Comparison of ENCODE assay signal across 11 cellular contexts in genomic region chr22:30357650-30358215, GRCh38. TPM values are rescaled to one million over a fixed set of nuclear protein-coding genes. Genes with fewer than 3 reads are reported as not detected.
DNase-seq lines count a peak whose midpoint lies in the region; ATAC-seq and TF ChIP-seq lines count a peak whose summit lies in the region.
"Had no signal": no experiment of that assay in that cellular context is flagged by ENCODE, and none has a peak within 500 bp of the region (broad histone marks: within the 10 kb centered on the region; RNA-seq: fewer than 3 reads in every experiment).

No MANE protein-coding gene starts in this region.

- peaks cover 13% of the 10 kb centered on the region for H3K36me3 ChIP-seq in CD8-positive, alpha-beta T cell (ENCODE audit: insufficient read depth, low read length)
- H3K36me3 ChIP-seq in MM.1S (replicated peaks; ENCODE audit: insufficient read depth, low read length) (0 out of 2 replicates have a peak, but pooled peaks cover under 1% of the 10 kb centered on the region), vagina (peaks cover 0 to 4% of the 10 kb centered on the region in 2 donors)

- TF ChIP-seq CTCF in CD8-positive, alpha-beta T cell (IDR thresholded peaks at IDR 0.05) = no peak
- no peak for TF ChIP-seq CTCF in MM.1S (IDR thresholded peaks at IDR 0.05; ENCODE audit: low read length)
- no peak for TF ChIP-seq CTCF in neural crest cell (conservative IDR thresholded peaks at IDR 0.05)
- TF ChIP-seq CTCF in vagina (IDR thresholded peaks at IDR 0.05) = no peak

- H3K27ac ChIP-seq in CD8-positive, alpha-beta T cell (ENCODE audit: low read depth, low read length) = no peak overlapping the region
- H3K27ac ChIP-seq in MM.1S (ENCODE audit: low read length) (no peak overlapping the region), vagina (no peak overlapping the region)

- no peaks in the 10 kb centered on the region for H3F3A ChIP-seq in MM.1S (ENCODE audit: insufficient read depth, low read length)

- H3K36me3 Mint-ChIP-seq in CD8-positive, alpha-beta T cell = peaks cover 27% of the 10 kb centered on the region
- H3K36me3 Mint-ChIP-seq in dendritic cell treated with granulocyte-macrophage colony-stimulating factor and Interleukin-4, amounts not matched to agents 40 ng/mL and 50 ng/mL, for 4 days (ENCODE audit: low read depth) = peaks cover 25% of the 10 kb centered on the region
- H3K36me3 Mint-ChIP-seq in neural crest cell (ENCODE audit: low read depth) = no peaks in the 10 kb centered on the region

- intact Hi-C loops in CD8-positive, alpha-beta T cell (cut with DNase I, micrococcal nuclease) = loop anchor here (1.0 to 10.0 kb wide), 8 partner anchors 30 to 727 kb away; partner anchors contain the start of genes RNF215 (in 2 of the 2), MTFP1 (in 1 of the 2) and SMTN (in 1 of the 2)
- intact Hi-C loops in dendritic cell treated with granulocyte-macrophage colony-stimulating factor and Interleukin-4, amounts not matched to agents 40 ng/mL and 50 ng/mL, for 4 days (cut with micrococcal nuclease) = loop anchor here (2.0 kb wide), 3 partner anchors 29 to 67 kb away; partner anchors contain the start of genes MTFP1, RNF215 and TBC1D10A
- intact Hi-C loops in vagina (cut with DNase I) = loop anchor here (10.0 kb wide), 1 partner anchor 73 kb away; the partner anchor contains the start of gene CASTOR1

- H3K9me3 Mint-ChIP-seq in CD8-positive, alpha-beta T cell = no peaks in the 10 kb centered on the region
- H3K9me3 Mint-ChIP-seq in dendritic cell treated with granulocyte-macrophage colony-stimulating factor and Interleukin-4, amounts not matched to agents 40 ng/mL and 50 ng/mL, for 4 days = no peaks in the 10 kb centered on the region
- H3K9me3 Mint-ChIP-seq in neural crest cell = no peaks in the 10 kb centered on the region

- no peak overlapping the region for H2AFZ ChIP-seq in MM.1S (ENCODE audit: low read length)

- TF ChIP-seq POLR2A in vagina (IDR thresholded peaks at IDR 0.05) = no peak

- H3K27ac Mint-ChIP-seq in CD8-positive, alpha-beta T cell = peak overlapping the region; percentile 80
- peak overlapping the region; percentile 67 for H3K27ac Mint-ChIP-seq in dendritic cell treated with granulocyte-macrophage colony-stimulating factor and Interleukin-4, amounts not matched to agents 40 ng/mL and 50 ng/mL, for 4 days
- peak overlapping the region; percentile 71 for H3K27ac Mint-ChIP-seq in neural crest cell (ENCODE audit: unreplicated experiment)

- POLR2A ChIA-PET in CD8-positive, alpha-beta T cell (lab: Charles Lee) = interaction anchor here (1.2 to 2.5 kb wide), 5 partner anchors 9 to 69 kb away, joined by 3 to 22 read pairs (median 10); partner anchors contain the start of genes CASTOR1, MTFP1 and TBC1D10A

- H3K9me2 ChIP-seq in MM.1S (replicated peaks; ENCODE audit: insufficient read depth, low read length) = no peaks in the 10 kb centered on the region

- H3K4me2 ChIP-seq in MM.1S (ENCODE audit: low read depth, low read length) = peak overlapping the region; percentile 87; the same call in 1 of the 2 replicates

- peaks cover 36% of the 10 kb centered on the region for H3K4me1 ChIP-seq in CD8-positive, alpha-beta T cell (ENCODE audit: insufficient read depth, low read length)
- peaks cover 5% of the 10 kb centered on the region; the same call in 1 of the 2 replicates for H3K4me1 ChIP-seq in MM.1S (ENCODE audit: low read length)
- peaks cover 37% of the 10 kb centered on the region for H3K4me1 ChIP-seq in vagina

- no peak overlapping the region for H3K9ac ChIP-seq in MM.1S (ENCODE audit: low read length)

- no peaks in the 10 kb centered on the region for H3K27me3 Mint-ChIP-seq in CD8-positive, alpha-beta T cell (ENCODE audit: low read depth)
- peaks cover 9% of the 10 kb centered on the region for H3K27me3 Mint-ChIP-seq in dendritic cell treated with granulocyte-macrophage colony-stimulating factor and Interleukin-4, amounts not matched to agents 40 ng/mL and 50 ng/mL, for 4 days
- no peaks in the 10 kb centered on the region for H3K27me3 Mint-ChIP-seq in neural crest cell (ENCODE audit: low read depth)

- CTCF ChIA-PET in CD8-positive, alpha-beta T cell (lab: Charles Lee) = interaction anchor here (0.8 to 10.8 kb wide), 7 partner anchors 8 to 70 kb away, joined by 3 to 101 read pairs (median 3); partner anchors contain the start of gene CASTOR1

- peaks cover 39% of the 10 kb centered on the region for H3K4me1 Mint-ChIP-seq in CD8-positive, alpha-beta T cell (ENCODE audit: low read depth)
- peaks cover 37% of the 10 kb centered on the region for H3K4me1 Mint-ChIP-seq in dendritic cell treated with granulocyte-macrophage colony-stimulating factor and Interleukin-4, amounts not matched to agents 40 ng/mL and 50 ng/mL, for 4 days (ENCODE audit: low read depth)
- H3K4me1 Mint-ChIP-seq in neural crest cell = peaks cover 40% of the 10 kb centered on the region

- DNase-seq in CD8-positive, alpha-beta T cell = no peak
- DNase-seq in MM.1S (no peak), neural crest cell (ENCODE audit: low read depth, low spot score) (no peak), NCI-H2227 (lab: John Stamatoyannopoulos, UW; ENCODE audit: unreplicated experiment) (no peak), GOT3 (lab: John Stamatoyannopoulos, UW) (no peak), vagina (ENCODE audit: extremely low spot score in 2 of 2) (no peak)
- DNase-seq in stimulated activated CD4-positive, alpha-beta T cell treated with anti-CD3 and anti-CD28 coated beads, Interleukin-15, amount 100 ng/mL, for 24 hours = no peak
- DNase-seq: KBM-7, left cardiac atrium, SHP77 treated with DMSO at 0.1 percent for 48 hours had no signal

- no peaks in the 10 kb centered on the region for H4K20me1 ChIP-seq in MM.1S (ENCODE audit: insufficient read depth, low read length)

- H3K4me3 ChIP-seq in CD8-positive, alpha-beta T cell (ENCODE audit: low read depth, low read length) = no peak overlapping the region
- H3K4me3 ChIP-seq in MM.1S (ENCODE audit: low read length) (no peak overlapping the region), vagina (peak overlapping the region in 1 of 2 donors; percentile 89)

- H3K9me3 ChIP-seq in CD8-positive, alpha-beta T cell (ENCODE audit: low read length) = no peaks in the 10 kb centered on the region
- H3K9me3 ChIP-seq in MM.1S (replicated peaks; ENCODE audit: insufficient read depth, low read length) = no peaks in the 10 kb centered on the region
- H3K9me3 ChIP-seq in vagina = no peaks in the 10 kb centered on the region

- no peaks in the 10 kb centered on the region for H3K27me3 ChIP-seq in CD8-positive, alpha-beta T cell (ENCODE audit: insufficient read depth, low read length)
- H3K27me3 ChIP-seq in MM.1S (replicated peaks; ENCODE audit: insufficient read depth, low read length) (no peaks in the 10 kb centered on the region), vagina (no peaks in the 10 kb centered on the region)

- peaks cover 36% of the 10 kb centered on the region for H3K79me2 ChIP-seq in MM.1S (ENCODE audit: low read length)

- H3K4me3 Mint-ChIP-seq in CD8-positive, alpha-beta T cell = peak overlapping the region; percentile 92
- peak overlapping the region; percentile 73 for H3K4me3 Mint-ChIP-seq in dendritic cell treated with granulocyte-macrophage colony-stimulating factor and Interleukin-4, amounts not matched to agents 40 ng/mL and 50 ng/mL, for 4 days
- peak overlapping the region; percentile 99 for H3K4me3 Mint-ChIP-seq in neural crest cell

- ATAC-seq in CD8-positive, alpha-beta T cell = no peak

RNA-seq across cellular contexts. Expression of gene CCDC157, which starts 0.9 kb away (rescaled TPM):
- 10 to 100 TPM in 1 of 2 experiments, 1 to 10 TPM in 1; 8.7 to 11.7 TPM for total RNA-seq in CD8-positive, alpha-beta T cell
- total RNA-seq in neural crest cell = 8.3 and 9.3 TPM in 2 replicates
- 4.2 TPM for total RNA-seq in vagina

RNA-seq across cellular contexts. Expression of gene SF3A1, which starts 1.0 kb away (rescaled TPM):
- 100 to 1,000 TPM; 406 to 422 TPM for total RNA-seq in CD8-positive, alpha-beta T cell
- total RNA-seq in neural crest cell (252 and 265 TPM in 2 replicates), vagina (78.3 TPM)

RNA-seq across cellular contexts. Expression of gene RNF215, which starts 29.5 kb away (rescaled TPM):
- total RNA-seq in CD8-positive, alpha-beta T cell = 1 to 10 TPM; 7.0 to 7.4 TPM
- total RNA-seq in neural crest cell (27.4 and 29.2 TPM in 2 replicates), vagina (17.4 TPM)

RNA-seq across cellular contexts. Expression of gene TBC1D10A, which starts 31.0 kb away (rescaled TPM):
- total RNA-seq in CD8-positive, alpha-beta T cell = 10 to 100 TPM; 77.5 to 87.3 TPM
- 8.2 and 8.5 TPM in 2 replicates for total RNA-seq in neural crest cell
- total RNA-seq in vagina = 51.3 TPM

RNA-seq across cellular contexts. Expression of gene SEC14L2, which starts 39.1 kb away (rescaled TPM):
- 100 to 1,000 TPM; 239 to 241 TPM for total RNA-seq in CD8-positive, alpha-beta T cell
- 10.8 and 11.6 TPM in 2 replicates for total RNA-seq in neural crest cell
- total RNA-seq in vagina = 20.6 TPM
